Comparison of ENCODE assay signal across 29 cellular contexts in genomic region chr2:17301437-17301836, GRCh38.
"Had no signal": no experiment of that assay in that cellular context is flagged by ENCODE, and none has a peak within 500 bp of the region (broad histone marks: within the 10 kb centered on the region; RNA-seq: fewer than 3 reads in every experiment).

No MANE protein-coding gene starts in this region.

- H3K4me3 Mint-ChIP-seq: activated T-cell treated with anti-CD3 and anti-CD28 coated beads, Interleukin-2, amount 50 U/mL, for 72 hours; immature natural killer cell; naive thymus-derived CD4-positive, alpha-beta T cell; stimulated activated naive B cell treated with anti-CD40 and anti-IgM and Interleukin-4, amounts not matched to agents 10 μg/mL and 1 μg/mL and 100 μg/mL, for 72 hours; T-cell; T-helper 2 cell treated with Interferon-gamma antibody and Interleukin-4, amounts not matched to agents 5 μg/mL and 100 μg/mL, for 36 hours had no signal

- H3K27ac Mint-ChIP-seq: activated naive CD4-positive, alpha-beta T cell treated with anti-CD3 and anti-CD28 coated beads, Interleukin-2, amount 50 U/mL, for 72 hours; activated T-cell treated with anti-CD3 and anti-CD28 coated beads, Interleukin-2, amount 50 U/mL, for 72 hours; immature natural killer cell; naive thymus-derived CD4-positive, alpha-beta T cell; stimulated activated naive B cell treated with anti-CD40 and anti-IgM and Interleukin-4, amounts not matched to agents 10 μg/mL and 1 μg/mL and 100 μg/mL, for 72 hours; T-cell; T-helper 2 cell treated with Interferon-gamma antibody and Interleukin-4, amounts not matched to agents 5 μg/mL and 100 μg/mL, for 36 hours had no signal

- H2AFZ ChIP-seq: parathyroid adenoma had no signal

- ATAC-seq: activated naive CD4-positive, alpha-beta T cell treated with anti-CD3 and anti-CD28 coated beads, Interleukin-2, amount 50 U/mL, for 72 hours; activated T-cell treated with anti-CD3 and anti-CD28 coated beads, Interleukin-2, amount 50 U/mL, for 72 hours; gastroesophageal sphincter; left colon; naive thymus-derived CD4-positive, alpha-beta T cell; stimulated activated naive B cell treated with anti-CD40 and anti-IgM and Interleukin-4, amounts not matched to agents 10 μg/mL and 1 μg/mL and 100 μg/mL, for 72 hours; T-cell had no signal

- H3K9ac ChIP-seq: parathyroid adenoma had no signal

- H3K9me3 ChIP-seq: colonic mucosa, gastroesophageal sphincter, right atrium auricular region, stomach, thyroid gland, upper lobe of left lung, vagina had no signal

- H3K79me2 ChIP-seq: parathyroid adenoma had no signal

- H3K36me3 Mint-ChIP-seq: activated naive CD4-positive, alpha-beta T cell treated with anti-CD3 and anti-CD28 coated beads, Interleukin-2, amount 50 U/mL, for 72 hours; naive thymus-derived CD4-positive, alpha-beta T cell; stimulated activated naive B cell treated with anti-CD40 and anti-IgM and Interleukin-4, amounts not matched to agents 10 μg/mL and 1 μg/mL and 100 μg/mL, for 72 hours; T-cell had no signal

- H3K4me1 ChIP-seq: colonic mucosa, gastroesophageal sphincter, parathyroid adenoma, right atrium auricular region, stomach, thyroid gland, upper lobe of left lung, vagina had no signal

- H3K27ac ChIP-seq: colonic mucosa, dorsolateral prefrontal cortex, gastroesophageal sphincter, parathyroid adenoma, right atrium auricular region, stomach, thyroid gland, upper lobe of left lung, vagina had no signal

- H3K4me1 Mint-ChIP-seq: immature natural killer cell; naive thymus-derived CD4-positive, alpha-beta T cell; stimulated activated naive B cell treated with anti-CD40 and anti-IgM and Interleukin-4, amounts not matched to agents 10 μg/mL and 1 μg/mL and 100 μg/mL, for 72 hours; T-cell had no signal

- H3K4me3 ChIP-seq: colonic mucosa, dorsolateral prefrontal cortex, gastroesophageal sphincter, right atrium auricular region, stomach, thyroid gland, upper lobe of left lung, vagina had no signal

- FAIRE-seq: kidney had no signal

- DNase-seq: activated CD4-positive, alpha-beta T cell treated with anti-CD3 and anti-CD28 coated beads for 4 hours; activated CD4-positive, alpha-beta T cell treated with anti-CD3 and anti-CD28 coated beads, Interleukin-2, amount 50 U/mL, for 4 hours; activated naive CD4-positive, alpha-beta T cell; activated T-cell treated with anti-CD3 and anti-CD28 coated beads for 4 hours; activated T-cell treated with anti-CD3 and anti-CD28 coated beads, Interleukin-2, amount 50 U/mL, for 72 hours; colonic mucosa; dorsolateral prefrontal cortex; effector memory CD4-positive, alpha-beta T cell; head of caudate nucleus; hypothalamus; immature natural killer cell; kidney; left colon; midbrain; naive thymus-derived CD4-positive, alpha-beta T cell; nucleus accumbens; stimulated activated CD4-positive, alpha-beta T cell treated with anti-CD3 and anti-CD28 coated beads, Interleukin-15, amount 100 ng/mL, for 24 hours; stimulated activated CD4-positive, alpha-beta T cell treated with anti-CD3 and anti-CD28 coated beads, Interleukin-2, amount 100 ng/mL, for 24 hours; stimulated activated naive B cell treated with anti-CD40 and anti-IgM and Interleukin-4, amounts not matched to agents 10 μg/mL and 1 μg/mL and 100 μg/mL, for 72 hours; stomach; T-cell; thyroid gland; upper lobe of left lung had no signal

- H3K27me3 ChIP-seq: colonic mucosa, dorsolateral prefrontal cortex, gastroesophageal sphincter, right atrium auricular region, stomach, thyroid gland, upper lobe of left lung, vagina had no signal

- H3K9me3 Mint-ChIP-seq: T-helper 2 cell treated with Interferon-gamma antibody and Interleukin-4, amounts not matched to agents 5 μg/mL and 100 μg/mL, for 36 hours had no signal

- H3K36me3 ChIP-seq: colonic mucosa, gastroesophageal sphincter, right atrium auricular region, stomach, thyroid gland, upper lobe of left lung, vagina had no signal
